ENCODE assay signal across 36 cellular contexts in the genomic region with DNA sequence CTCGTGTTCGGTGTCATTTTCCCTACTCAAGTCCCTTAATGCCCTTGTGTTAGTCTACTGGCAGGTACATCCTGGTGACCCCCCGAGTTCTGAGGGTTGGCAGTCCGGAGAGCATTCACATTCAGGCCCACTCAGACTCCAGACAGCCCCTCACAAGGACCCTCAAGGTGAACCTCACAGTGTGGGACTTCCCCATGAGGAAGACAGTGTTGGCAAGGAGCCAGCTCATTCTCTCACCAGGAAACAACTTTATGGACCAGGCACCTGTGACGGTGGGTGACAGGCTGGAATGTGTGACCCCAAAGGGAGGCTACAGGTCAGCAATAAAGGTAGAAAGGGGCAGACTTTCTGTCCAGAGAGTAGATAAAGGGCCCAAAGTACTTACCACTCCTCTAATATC. TPM values are rescaled to one million over a fixed set of nuclear protein-coding genes. Genes with fewer than 3 reads are reported as not detected.
"Had no signal": no experiment of that assay in that cellular context is flagged by ENCODE, and none has a peak within 500 bp of the region (broad histone marks: within the 10 kb centered on the region; RNA-seq: fewer than 3 reads in every experiment).

No MANE protein-coding gene starts in this region.

- H3K27ac ChIP-seq: ascending aorta, brain microvascular endothelial cell, gastrocnemius medialis, left ventricle myocardium inferior, neutrophil, skin epidermis, thoracic aorta, vagina had no signal

- DNase-seq: activated CD4-positive, alpha-beta memory T cell treated with anti-CD3 and anti-CD28 coated beads, Interleukin-2, amount 10 ng/mL, durations not matched to agents 7 days and 5 days; activated CD4-positive, alpha-beta T cell treated with anti-CD3 and anti-CD28 coated beads for 1 hour; activated CD4-positive, alpha-beta T cell treated with anti-CD3 and anti-CD28 coated beads, Interleukin-2, amount 10 ng/mL, durations not matched to agents 7 days and 5 days; activated CD8-positive, alpha-beta memory T cell treated with anti-CD3 and anti-CD28 coated beads, Interleukin-2, amount 50 U/mL, for 48 hours; activated gamma-delta T cell; activated naive CD4-positive, alpha-beta T cell treated with anti-CD3 and anti-CD28 coated beads, Interleukin-2, amount 10 ng/mL, durations not matched to agents 7 days and 5 days; activated naive CD8-positive, alpha-beta T cell treated with anti-CD3 and anti-CD28 coated beads, Interleukin-2, amount 10 ng/mL, durations not matched to agents 7 days and 5 days; activated T-cell treated with anti-CD3 and anti-CD28 coated beads, Interleukin-2, amount 50 U/mL, for 24 hours; brain microvascular endothelial cell; cortex of kidney; effector memory CD8-positive, alpha-beta T cell; erythroblast; gastrocnemius medialis; glutamatergic neuron; left ventricle myocardium inferior; naive B cell; nephron progenitor cell; stimulated activated CD4-positive, alpha-beta T cell treated with anti-CD3 and anti-CD28 coated beads, Interleukin-12 subunit alpha, Interleukin-12 subunit beta, amount 100 ng/mL, for 4 hours; stimulated activated CD4-positive, alpha-beta T cell treated with anti-CD3 and anti-CD28 coated beads, Interleukin-4, amount 100 ng/mL, for 1 hour; stimulated activated naive CD8-positive, alpha-beta T cell treated with anti-CD3 and anti-CD28 coated beads, Interleukin-15, Interleukin-2, amounts not matched to agents 100 U/mL and 50 U/mL, for 24 hours; T-helper 2 cell had no signal

- H3K27me3 ChIP-seq: ascending aorta, vagina had no signal

- ATAC-seq: effector memory CD8-positive, alpha-beta T cell; gastrocnemius medialis; sciatic nerve; stimulated activated naive CD8-positive, alpha-beta T cell treated with anti-CD3 and anti-CD28 coated beads, Interleukin-15, Interleukin-2, amounts not matched to agents 100 U/mL and 50 U/mL, for 24 hours; WTC11 had no signal

- H3K4me3 ChIP-seq: ascending aorta, gastrocnemius medialis, left ventricle myocardium inferior, skin epidermis, thoracic aorta, vagina had no signal

- H3K4me1 ChIP-seq: ascending aorta, gastrocnemius medialis, left ventricle myocardium inferior, vagina had no signal

- H3K9me3 ChIP-seq: neutrophil had no signal

- H3K36me3 ChIP-seq: ascending aorta, brain microvascular endothelial cell, gastrocnemius medialis, left ventricle myocardium inferior, neutrophil, thoracic aorta, vagina had no signal

RNA-seq across cellular contexts. Expression of a gene that starts 24.5 kb away (rescaled TPM):
- total RNA-seq: activated CD4-positive, alpha-beta memory T cell treated with anti-CD3 and anti-CD28 coated beads, Interleukin-2, amount 10 ng/mL, durations not matched to agents 7 days and 5 days; activated CD4-positive, alpha-beta T cell treated with anti-CD3 and anti-CD28 coated beads, Interleukin-2, amount 10 ng/mL, durations not matched to agents 7 days and 5 days; activated naive CD8-positive, alpha-beta T cell treated with anti-CD3 and anti-CD28 coated beads, Interleukin-2, amount 10 ng/mL, durations not matched to agents 7 days and 5 days; ascending aorta; cardiac septum; cerebellum; gastrocnemius medialis; kidney epithelial cell; left ventricle myocardium inferior; lung microvascular endothelial cell; mesenteric fat pad; osteocyte; posterior vena cava; renal cortical epithelial cell; sciatic nerve; thoracic aorta; vagina; WTC11 had no signal

RNA-seq across cellular contexts. Expression of a gene that starts 27.5 kb away (rescaled TPM):
- total RNA-seq: renal cortical epithelial cell had no signal
